In the genomic region with DNA sequence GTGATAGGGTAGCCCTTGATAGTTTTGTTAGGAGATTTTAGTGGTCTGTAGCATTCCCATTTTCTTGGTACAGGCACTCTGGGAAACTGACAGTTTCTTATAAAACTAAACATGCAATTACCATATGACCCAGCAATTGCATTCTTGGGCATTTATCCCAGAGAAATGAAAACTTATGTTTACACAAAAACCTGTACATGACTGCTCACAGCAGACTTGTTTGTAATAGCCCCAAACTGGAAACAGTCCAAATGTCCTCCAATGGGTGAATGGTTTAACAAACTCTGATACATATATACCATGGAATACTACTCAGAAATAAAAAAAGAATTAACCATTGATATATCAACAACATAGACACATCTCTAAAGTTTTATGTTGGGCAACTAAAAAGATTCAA, we compare ENCODE assay signal across 8 cellular contexts.
A peak's percentile ranks its signal among the peaks of the same experiment; 100 is the strongest.
DNase-seq lines count a peak whose midpoint lies in the region; ATAC-seq and TF ChIP-seq lines count a peak whose summit lies in the region.

No MANE protein-coding gene starts in this region.

- no peak overlapping the region for H2AFZ ChIP-seq in hepatocyte

- POLR2A ChIA-PET in AG04450 (lab: Yijun Ruan, JAX) (interaction anchor here (0.5 to 1.0 kb wide), 2 partner anchors 99 to 304 kb away, joined by 3 read pairs; no protein-coding TSS in a partner anchor), RWPE1 (lab: Yijun Ruan, JAX; ENCODE audit: low non-redundant PET) (no interaction called here)

- H3K79me1 ChIP-seq in mesendoderm (ENCODE audit: low read length) = no peaks in the 10 kb centered on the region

- no peak overlapping the region for H2BK5ac ChIP-seq in mesendoderm (ENCODE audit: low read length)

- peak; percentile 94 for DNase-seq in AG04450 (ENCODE audit: low read depth, low spot score)
- DNase-seq in H4 (ENCODE audit: low spot score) = peak; percentile 77
- DNase-seq in amniotic epithelial cell (ENCODE audit: low read depth) = peak; percentile 75
- DNase-seq in hepatocyte (ENCODE audit: low spot score) = peak; percentile 31
- DNase-seq in mesendoderm = no peak
- no peak for DNase-seq in RWPE1 (ENCODE audit: low spot score)
- no peak for DNase-seq in heart left ventricle

- H3K9ac ChIP-seq in mesendoderm (ENCODE audit: low read length) = no peak overlapping the region

- TF ChIP-seq POLR2A in heart left ventricle (IDR thresholded peaks at IDR 0.05) = no peak

- no peak overlapping the region for H3K18ac ChIP-seq in mesendoderm (ENCODE audit: low read length)

- H3K4me2 ChIP-seq in hepatocyte (no peak overlapping the region), mesendoderm (ENCODE audit: low read length) (no peak overlapping the region)

- no peak overlapping the region for H2AK5ac ChIP-seq in mesendoderm (ENCODE audit: low read length)

- CTCF ChIA-PET in AG04450 (lab: Charles Lee) = no interaction called here
- CTCF ChIA-PET in RWPE1 (lab: Yijun Ruan, JAX) = interaction anchor here (0.6 kb wide), 1 partner anchor 223 kb away, joined by 4 read pairs; no protein-coding TSS in a partner anchor

- no peaks in the 10 kb centered on the region for H4K20me1 ChIP-seq in hepatocyte (ENCODE audit: insufficient read depth, poor library complexity, severe bottlenecking)

- H3K4me3 ChIP-seq in AG04450 (ENCODE audit: low read depth, low read length) (no peak overlapping the region), hepatocyte (no peak overlapping the region), mesendoderm (ENCODE audit: low read length) (no peak overlapping the region), heart left ventricle (no peak overlapping the region)

- H3K27ac ChIP-seq in AG04450 (ENCODE audit: low read depth, low read length) (no peak overlapping the region), hepatocyte (no peak overlapping the region), mesendoderm (ENCODE audit: low read depth, low read length) (no peak overlapping the region), RWPE1 (no peak overlapping the region), heart left ventricle (no peak overlapping the region)

- intact Hi-C loops in heart left ventricle (cut with DNase I) = no loop called here

- H4K8ac ChIP-seq in mesendoderm (ENCODE audit: low read depth, low read length) = no peak overlapping the region

- no peak overlapping the region for H2BK120ac ChIP-seq in mesendoderm (ENCODE audit: low read depth, low read length)

- no peak overlapping the region for H2BK15ac ChIP-seq in mesendoderm (replicated peaks; ENCODE audit: low read depth)

- no peak overlapping the region for H3K56ac ChIP-seq in mesendoderm (ENCODE audit: low read length)

- TF ChIP-seq CTCF in AG04450 (IDR thresholded peaks at IDR 0.05; ENCODE audit: low read depth, low read length) (no peak), hepatocyte (IDR thresholded peaks at IDR 0.05; ENCODE audit: poor library complexity) (no peak), RWPE1 (conservative IDR thresholded peaks at IDR 0.05; ENCODE audit: low read depth) (no peak), heart left ventricle (IDR thresholded peaks at IDR 0.05) (no peak)

- H3K9me3 ChIP-seq in AG04450 (ENCODE audit: control insufficient read depth, insufficient read depth, low read length) (no peaks in the 10 kb centered on the region), hepatocyte (ENCODE audit: low read depth) (no peaks in the 10 kb centered on the region), heart left ventricle (no peaks in the 10 kb centered on the region)

- no peak overlapping the region for H3K4ac ChIP-seq in mesendoderm (ENCODE audit: low read depth, low read length)

- no peaks in the 10 kb centered on the region for H3K27me3 ChIP-seq in AG04450 (ENCODE audit: control insufficient read depth, insufficient read depth, low read length)
- no peaks in the 10 kb centered on the region for H3K27me3 ChIP-seq in hepatocyte
- H3K27me3 ChIP-seq in mesendoderm (ENCODE audit: insufficient read depth, low read length, poor library complexity) = no peaks in the 10 kb centered on the region
- H3K27me3 ChIP-seq in heart left ventricle = no peaks in the 10 kb centered on the region

- H3K4me1 ChIP-seq in hepatocyte (ENCODE audit: insufficient read depth) (peaks cover 21% of the 10 kb centered on the region), mesendoderm (ENCODE audit: control insufficient read depth, low read depth, low read length) (no peaks in the 10 kb centered on the region), heart left ventricle (peaks cover 0 to 14% (median 0%) of the 10 kb centered on the region in 12 donors)

- no peak overlapping the region for H3K23ac ChIP-seq in mesendoderm (ENCODE audit: low read length)

- H3K79me2 ChIP-seq in hepatocyte (no peaks in the 10 kb centered on the region), mesendoderm (ENCODE audit: control insufficient read depth, insufficient read depth, low read length) (no peaks in the 10 kb centered on the region)

- H3K36me3 ChIP-seq in hepatocyte (replicated peaks; ENCODE audit: insufficient read depth, low read depth) = no peaks in the 10 kb centered on the region
- no peaks in the 10 kb centered on the region for H3K36me3 ChIP-seq in mesendoderm (ENCODE audit: control insufficient read depth, insufficient read depth, low read length)
- peaks cover 0 to 18% (median 8%) of the 10 kb centered on the region in 9 donors for H3K36me3 ChIP-seq in heart left ventricle

- H4K5ac ChIP-seq in mesendoderm (ENCODE audit: low read length) = no peak overlapping the region

- no peaks in the 10 kb centered on the region for H3K9me2 ChIP-seq in hepatocyte (replicated peaks; ENCODE audit: insufficient read depth)

- ATAC-seq in GM18511 (IDR thresholded peaks at IDR 0.05; ENCODE audit: unreplicated experiment) = no peak
- ATAC-seq in heart left ventricle = no peak

Comparison
In these comparisons a context has a peak if more than half of its experiments do, and no peak if none do; other contexts are left out.
1. DNase-seq: peak in AG04450 (single experiment), H4 (single experiment), amniotic epithelial cell (single experiment) and hepatocyte (single experiment); none in mesendoderm (single experiment), RWPE1 (single experiment) and heart left ventricle (0 of 5).